ENCODE assay signal across 8 cellular contexts in the genomic region with DNA sequence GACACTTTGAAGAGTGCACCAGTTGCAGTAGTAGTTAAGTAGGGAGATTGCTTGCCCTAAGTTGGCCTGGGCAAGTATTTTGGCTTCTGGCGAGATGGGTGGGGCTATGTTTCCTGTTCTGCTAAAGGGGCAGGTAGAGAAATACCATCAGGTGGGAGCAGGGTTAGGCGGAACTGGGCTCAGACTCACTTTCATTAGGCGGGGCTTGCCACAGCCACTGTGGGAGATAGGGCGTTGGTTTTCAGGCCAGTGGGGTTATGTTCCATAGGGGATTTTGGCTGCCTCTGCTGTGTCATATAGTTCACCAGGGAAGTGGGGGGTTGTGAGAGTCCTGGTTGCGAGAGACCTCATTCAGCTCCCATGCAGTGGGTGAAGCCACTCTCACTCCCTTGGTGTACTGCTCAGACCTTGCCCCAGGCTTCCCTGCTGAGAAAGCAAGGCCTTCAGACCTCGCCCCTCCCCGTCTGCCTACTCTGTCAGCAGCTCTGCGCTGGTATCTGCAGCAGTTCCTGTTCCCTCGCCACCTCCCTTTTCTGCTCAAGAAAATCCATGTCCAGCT. TPM values are rescaled to one million over a fixed set of nuclear protein-coding genes. Genes with fewer than 3 reads are reported as not detected.
DNase-seq lines count a peak whose midpoint lies in the region; ATAC-seq and TF ChIP-seq lines count a peak whose summit lies in the region.

No MANE protein-coding gene starts in this region.

- peaks cover 0 to 25% (median 12%) of the 10 kb centered on the region in 12 donors for H3K9me3 ChIP-seq in heart left ventricle

- peaks cover 0 to 33% (median 16%) of the 10 kb centered on the region in 12 donors for H3K4me1 ChIP-seq in heart left ventricle

- 82 to 87% (median 85%) methylated on average over 7 to 9 of the region's 9 CpGs for WGBS in heart left ventricle, 4 donors

- intact Hi-C loops in heart left ventricle (cut with DNase I), result loop anchor here in 1 of 10 donors (1.0 kb wide), 1 partner anchor 40 kb away; no protein-coding TSS in a partner anchor

- ATAC-seq in GM19395 (IDR thresholded peaks at IDR 0.05; ENCODE audit: unreplicated experiment) (peak; percentile 88), HG03108 (IDR thresholded peaks at IDR 0.05; ENCODE audit: unreplicated experiment) (peak; percentile 90), heart left ventricle (peak; percentile 33 to 81 (median 54))

- peaks cover 0 to 33% (median 0%) of the 10 kb centered on the region in 9 donors for H3K36me3 ChIP-seq in heart left ventricle

- peak overlapping the region in 1 of 12 donors; percentile 54 for H3K27ac ChIP-seq in heart left ventricle

- TF ChIP-seq POLR2A in heart left ventricle (IDR thresholded peaks at IDR 0.05), result no peak

- peak overlapping the region in 1 of 12 donors; percentile 6 for H3K4me3 ChIP-seq in heart left ventricle

- no peaks in the 10 kb centered on the region for H3K27me3 ChIP-seq in heart left ventricle

- peak; percentile 2 to 8 for DNase-seq in activated CD8-positive, alpha-beta memory T cell treated with anti-CD3 and anti-CD28 coated beads for 1 hour (ENCODE audit: extremely low read depth in 1 of 2, low read depth in 1 of 2)
- peak in 1 of 5 donors; percentile 41 for DNase-seq in heart left ventricle
- DNase-seq in stimulated activated CD8-positive, alpha-beta memory T cell treated with anti-CD3 and anti-CD28 coated beads, Interleukin-12 subunit alpha, Interleukin-12 subunit beta, amount 100 ng/mL, for 4 hours (ENCODE audit: low read depth), result peak; percentile 15
- DNase-seq in hippocampal formation (lab: John Stamatoyannopoulos, UW), result no peak
- no peak for DNase-seq in NCI-H2029 (lab: John Stamatoyannopoulos, UW)
- no peak for DNase-seq in A172 (ENCODE audit: low spot score)

- no peak for TF ChIP-seq CTCF in heart left ventricle (IDR thresholded peaks at IDR 0.05)

RNA-seq across cellular contexts. Expression of a gene that starts 43.3 kb away (rescaled TPM):
- total RNA-seq in heart left ventricle, result 10 to 100 TPM; 13.1 to 36.5 (median 24.7) TPM
- polyA plus RNA-seq in heart left ventricle, result 10 to 100 TPM in 1 of 2 donors, 1 to 10 TPM in 1; 7.6 to 11.7 TPM
- 13.4 and 16.8 TPM in 2 replicates for total RNA-seq in A172 (2014; rRNA removed; shearing (Covaris generic))

Comparison
In these comparisons a context has a peak if more than half of its experiments do, and no peak if none do; other contexts are left out.
1. DNase-seq: peak in activated CD8-positive, alpha-beta memory T cell treated with anti-CD3 and anti-CD28 coated beads for 1 hour (2 of 2) and stimulated activated CD8-positive, alpha-beta memory T cell treated with anti-CD3 and anti-CD28 coated beads, Interleukin-12 subunit alpha, Interleukin-12 subunit beta, amount 100 ng/mL, for 4 hours (single experiment); none in hippocampal formation (0 of 2), NCI-H2029 (single experiment) and A172 (single experiment).
2. Peak in every context shown above with its lines, with median percentiles within 50 percentile points of each other: ATAC-seq.